ENCODE assay signal across 1 cellular context in genomic region chr17:55743103-55743679, GRCh38.
TF ChIP-seq lines count a peak whose summit lies in the region.

No MANE protein-coding gene starts in this region.

TF ChIP-seq in K562, 482 proteins besides CTCF, POLR2A, EP300 and RAD21 (continued from another document):
- 0 out of 2 replicates have a peak, but pooled peaks have one; percentile 25 for TF ChIP-seq CTBP1 (IDR thresholded peaks at IDR 0.05; ENCODE audit: borderline replicate concordance)
- no peak for TF ChIP-seq ZNF395 (CRISPR knock-in tag; IDR thresholded peaks at IDR 0.05)
- no peak for TF ChIP-seq NRF1 (conservative IDR thresholded peaks at IDR 0.05 in 1 of 2, IDR thresholded peaks at IDR 0.05 in 1 of 2)
- no peak for TF ChIP-seq ZFX (CRISPR knock-in tag; IDR thresholded peaks at IDR 0.05)
- no peak for TF ChIP-seq SMARCC2 (IDR thresholded peaks at IDR 0.05; ENCODE audit: low read depth)
- TF ChIP-seq PBX2 (CRISPR knock-in tag; IDR thresholded peaks at IDR 0.05; ENCODE audit: low read depth): no peak
- peak; percentile 21; the same call in 1 of the 2 replicates for TF ChIP-seq PBX2 (tag; conservative IDR thresholded peaks at IDR 0.05; ENCODE audit: low read depth)
- no peak for TF ChIP-seq EZH2 (IDR thresholded peaks at IDR 0.05; ENCODE audit: borderline replicate concordance, low read depth, low read length)
- no peak for TF ChIP-seq RBFOX2 (IDR thresholded peaks at IDR 0.05; ENCODE audit: low read depth, low read length)
- TF ChIP-seq JUND (IDR thresholded peaks at IDR 0.05; ENCODE audit: borderline replicate concordance, low read depth, low read length): peak; percentile 95
- TF ChIP-seq JUND (tag; IDR thresholded peaks at IDR 0.05; ENCODE audit: borderline replicate concordance, low read depth, low read length): peak; percentile 96; the same call in 2 of the 3 replicates
- no peak for TF ChIP-seq KDM4B (IDR thresholded peaks at IDR 0.05; ENCODE audit: borderline replicate concordance in 2 of 2, low read depth in 1 of 2)
- TF ChIP-seq MEIS2 (IDR thresholded peaks at IDR 0.05; ENCODE audit: partially characterized antibody): peak; percentile 87
- no peak for TF ChIP-seq KAT2B (IDR thresholded peaks at IDR 0.05; ENCODE audit: low read depth, low read length)
- peak; percentile 88 for TF ChIP-seq FOSL1 (tag; conservative IDR thresholded peaks at IDR 0.05)
- no peak for TF ChIP-seq NFYB (IDR thresholded peaks at IDR 0.05; ENCODE audit: extremely low read depth, insufficient read length)
- TF ChIP-seq ETS2 (tag; IDR thresholded peaks at IDR 0.05; ENCODE audit: borderline replicate concordance, poor library complexity, severe bottlenecking): no peak
- TF ChIP-seq PTTG1 (tag; IDR thresholded peaks at IDR 0.05; ENCODE audit: low read depth): no peak
- peak; percentile 83 for TF ChIP-seq JUN (IDR thresholded peaks at IDR 0.05; ENCODE audit: borderline replicate concordance, low read depth, low read length)
- TF ChIP-seq JUN (CRISPR knock-in tag; IDR thresholded peaks at IDR 0.05; ENCODE audit: borderline replicate concordance): no peak
- no peak for TF ChIP-seq SMAD3 (CRISPR knock-in tag; conservative IDR thresholded peaks at IDR 0.05)
- TF ChIP-seq ZEB2 (IDR thresholded peaks at IDR 0.05): peak; percentile 81
- peak; percentile 85 for TF ChIP-seq SMARCA4 (IDR thresholded peaks at IDR 0.05)
- TF ChIP-seq DPF2 (IDR thresholded peaks at IDR 0.05): peak; percentile 85
- TF ChIP-seq COPS2 (conservative IDR thresholded peaks at IDR 0.05): no peak
- TF ChIP-seq ARID1B (IDR thresholded peaks at IDR 0.05): peak; percentile 72
- no peak for TF ChIP-seq MAFG (tag; conservative IDR thresholded peaks at IDR 0.05)
- no peak for TF ChIP-seq GTF2B (IDR thresholded peaks at IDR 0.05; ENCODE audit: extremely low read depth, insufficient read length)
- TF ChIP-seq AFF1 (IDR thresholded peaks at IDR 0.05; ENCODE audit: low read depth in 1 of 2, partially characterized antibody in 2 of 2): no peak
- TF ChIP-seq CEBPB (tag; IDR thresholded peaks at IDR 0.05): peak; percentile 35; the same call in 1 of the 2 replicates
- no peak; the same call in 1 of the 2 replicates for TF ChIP-seq CEBPG (CRISPR knock-in tag; IDR thresholded peaks at IDR 0.05)
- peak; percentile 47 to 50; a peak in 3 of 4 replicates for TF ChIP-seq CEBPG (tag; conservative IDR thresholded peaks at IDR 0.05 in 1 of 2, IDR thresholded peaks at IDR 0.05 in 1 of 2)
- TF ChIP-seq ATF3 (IDR thresholded peaks at IDR 0.05): peak; percentile 88
- no peak for TF ChIP-seq ATF3 (CRISPR knock-in tag; conservative IDR thresholded peaks at IDR 0.05)
- no peak for TF ChIP-seq ATF1 (CRISPR knock-in tag; IDR thresholded peaks at IDR 0.05)
- 0 out of 2 replicates have a peak, but pooled peaks have one; percentile 2 for TF ChIP-seq ATF1 (tag; IDR thresholded peaks at IDR 0.05)
- no peak for TF ChIP-seq FOXM1 (IDR thresholded peaks at IDR 0.05; ENCODE audit: low read depth)
- no peak for TF ChIP-seq FOXM1 (CRISPR knock-in tag; IDR thresholded peaks at IDR 0.05; ENCODE audit: low read depth)
- TF ChIP-seq SOX6 (IDR thresholded peaks at IDR 0.05): peak; percentile 72
- TF ChIP-seq SRSF9 (IDR thresholded peaks at IDR 0.05; ENCODE audit: borderline replicate concordance, low read depth, low read length): no peak
- no peak for TF ChIP-seq BDP1 (IDR thresholded peaks at IDR 0.05; ENCODE audit: insufficient read depth, insufficient read length)
- TF ChIP-seq FOS (IDR thresholded peaks at IDR 0.05; ENCODE audit: extremely low read depth, insufficient read length): peak; percentile 40
- TF ChIP-seq YBX1 (IDR thresholded peaks at IDR 0.05): no peak
